In genomic region chr9:95483431-95483830, GRCh38 we compare ENCODE assay signal across 15 cellular contexts. TPM values are rescaled to one million over a fixed set of nuclear protein-coding genes. Genes with fewer than 3 reads are reported as not detected.
DNase-seq lines count a peak whose midpoint lies in the region; ATAC-seq, FAIRE-seq and TF ChIP-seq lines count a peak whose summit lies in the region.
"Had no signal": no experiment of that assay in that cellular context is flagged by ENCODE, and none has a peak within 500 bp of the region (broad histone marks: within the 10 kb centered on the region; RNA-seq: fewer than 3 reads in every experiment).

No MANE protein-coding gene starts in this region.

- H3K27me3 ChIP-seq in K562 (ENCODE audit: control insufficient read depth in 2 of 2, insufficient read depth in 2 of 2, low read length in 2 of 2) = no peaks in the 10 kb centered on the region
- H3K27me3 ChIP-seq: BLaER1 treated with 17β-estradiol and CSF1 and Interleukin-3, amounts not matched to agents 10 nM and 100 nM had no signal

- TF ChIP-seq CTCF in natural killer cell (IDR thresholded peaks at IDR 0.05) (no peak), K562 (IDR thresholded peaks at IDR 0.05 in 2 of 3, conservative IDR thresholded peaks at IDR 0.05 in 1 of 3; ENCODE audit: insufficient read depth in 2 of 3, low read depth in 1 of 3, low read length in 3 of 3) (no peak), progenitor cell of endocrine pancreas (IDR thresholded peaks at IDR 0.05; ENCODE audit: unreplicated experiment) (no peak)

- peaks cover 44 to 48% of the 10 kb centered on the region in 2 donors for H3K4me1 Mint-ChIP-seq in natural killer cell treated with Interleukin-12 subunit alpha and Interleukin-12 subunit beta and Interleukin-15 and Interleukin-18, amount 100 ng/mL, for 72 hours (ENCODE audit: low read depth in 2 of 2)
- H3K4me1 Mint-ChIP-seq in natural killer cell (peaks cover 57 to 63% of the 10 kb centered on the region in 2 donors), progenitor cell of endocrine pancreas (ENCODE audit: low read depth) (peaks cover 36% of the 10 kb centered on the region)
- H3K4me1 Mint-ChIP-seq: B cell had no signal

- POLR2A ChIA-PET in K562 (lab: Yijun Ruan, JAX) = no interaction called here

- no peaks in the 10 kb centered on the region for H3K4me1 ChIP-seq in K562 (replicated peaks in 1 of 2; ENCODE audit: control insufficient read depth in 2 of 2, insufficient read depth in 2 of 2, low read length in 2 of 2)

- no TSS peak for BruUV-seq in K562 (replicated peaks; lab: Mats Ljungman, UMichigan)

- peaks cover 10% of the 10 kb centered on the region for H3K36me3 Mint-ChIP-seq in natural killer cell treated with Interleukin-12 subunit alpha and Interleukin-12 subunit beta and Interleukin-15 and Interleukin-18, amount 100 ng/mL, for 72 hours
- H3K36me3 Mint-ChIP-seq in natural killer cell = peaks cover 25% of the 10 kb centered on the region
- H3K36me3 Mint-ChIP-seq in progenitor cell of endocrine pancreas (ENCODE audit: insufficient read depth) = peaks cover 26% of the 10 kb centered on the region

- no peak overlapping the region for H3K4me3 Mint-ChIP-seq in natural killer cell treated with Interleukin-12 subunit alpha and Interleukin-12 subunit beta and Interleukin-15 and Interleukin-18, amount 100 ng/mL, for 72 hours
- H3K4me3 Mint-ChIP-seq in natural killer cell (no peak overlapping the region), progenitor cell of endocrine pancreas (ENCODE audit: low read depth) (no peak overlapping the region)
- H3K4me3 Mint-ChIP-seq: B cell; CD8-positive, alpha-beta T cell had no signal

- H3K4me3 ChIP-seq in K562 = no peak overlapping the region
- H3K4me3 ChIP-seq: BLaER1 treated with 17β-estradiol and CSF1 and Interleukin-3, amounts not matched to agents 10 nM and 100 nM had no signal

- H3K9me3 ChIP-seq in K562 (replicated peaks; ENCODE audit: control insufficient read depth, insufficient read depth, low read depth, low read length) = no peaks in the 10 kb centered on the region
- H3K9me3 ChIP-seq: BLaER1 treated with 17β-estradiol and CSF1 and Interleukin-3, amounts not matched to agents 10 nM and 100 nM had no signal

- H3K9ac ChIP-seq in K562 (ENCODE audit: insufficient read depth in 1 of 2, low read depth in 2 of 2, low read length in 2 of 2) = no peak overlapping the region
- H3K9ac ChIP-seq: BLaER1 treated with 17β-estradiol and CSF1 and Interleukin-3, amounts not matched to agents 10 nM and 100 nM had no signal

- FAIRE-seq in K562 (lab: Jason Lieb, UNC) = no peak
- FAIRE-seq: HepG2 had no signal

- peak overlapping the region; percentile 7 to 64 for H3K27ac Mint-ChIP-seq in natural killer cell treated with Interleukin-12 subunit alpha and Interleukin-12 subunit beta and Interleukin-15 and Interleukin-18, amount 100 ng/mL, for 72 hours
- H3K27ac Mint-ChIP-seq in natural killer cell (peak overlapping the region in 1 of 2 donors; percentile 17), progenitor cell of endocrine pancreas (peak overlapping the region; percentile 46)
- H3K27ac Mint-ChIP-seq: B cell; CD8-positive, alpha-beta T cell had no signal

- H3K27ac ChIP-seq in K562 (ENCODE audit: extremely low read depth, low read depth, low read length) = no peak overlapping the region
- H3K27ac ChIP-seq: BLaER1 treated with 17β-estradiol and CSF1 and Interleukin-3, amounts not matched to agents 10 nM and 100 nM had no signal

- no peak for TF ChIP-seq RAD21 in K562 (CRISPR knock-in tag; conservative IDR thresholded peaks at IDR 0.05 in 1 of 2, IDR thresholded peaks at IDR 0.05 in 1 of 2)

- in situ Hi-C loops in K562 (cut with MboI) = no loop called here

- TF ChIP-seq POLR2A in K562 (conservative IDR thresholded peaks at IDR 0.05) = no peak

- H3K79me2 ChIP-seq in K562 (ENCODE audit: control insufficient read depth, insufficient read depth, low read length) = no peaks in the 10 kb centered on the region; the same call in 2 of the 3 replicates

- H3K9me1 ChIP-seq in K562 (ENCODE audit: control insufficient read depth, insufficient read depth, low read length) = no peaks in the 10 kb centered on the region

- 75% methylated on average over 6 of the region's 6 CpGs for WGBS in K562 (ENCODE audit: insufficient coverage, low coverage, missing lambda C conversion rate)

- TF ChIP-seq EP300 in K562 (IDR thresholded peaks at IDR 0.05; ENCODE audit: low read length) = no peak

- CTCF ChIA-PET in K562 (lab: Yijun Ruan, JAX; ENCODE audit: low intra/inter-chr PET ratio) = no interaction called here

- H3K36me3 ChIP-seq in K562 (ENCODE audit: control insufficient read depth, insufficient read depth, low read length) = peaks cover 20% of the 10 kb centered on the region; the same call in 2 of the 3 replicates

- no peaks in the 10 kb centered on the region for H3K9me3 Mint-ChIP-seq in natural killer cell treated with Interleukin-12 subunit alpha and Interleukin-12 subunit beta and Interleukin-15 and Interleukin-18, amount 100 ng/mL, for 72 hours
- H3K9me3 Mint-ChIP-seq in natural killer cell = no peaks in the 10 kb centered on the region
- no peaks in the 10 kb centered on the region for H3K9me3 Mint-ChIP-seq in progenitor cell of endocrine pancreas (ENCODE audit: low read depth)
- H3K9me3 Mint-ChIP-seq: CD8-positive, alpha-beta T cell had no signal

- no peak for DNase-seq in natural killer cell treated with Interleukin-12 subunit alpha and Interleukin-12 subunit beta and Interleukin-15 and Interleukin-18, amount 100 ng/mL, for 72 hours (ENCODE audit: low spot score)
- DNase-seq in natural killer cell (no peak), K562 (ENCODE audit: extremely low read depth in 1 of 4, low spot score in 3 of 4) (no peak), progenitor cell of endocrine pancreas (ENCODE audit: low spot score, unreplicated experiment) (no peak), NCI-H2227 (lab: John Stamatoyannopoulos, UW; ENCODE audit: unreplicated experiment) (no peak)
- DNase-seq in activated CD8-positive, alpha-beta memory T cell treated with anti-CD3 and anti-CD28 coated beads, Interleukin-2, amount 50 U/mL, for 48 hours = no peak
- DNase-seq: Calu3; CD8-positive, alpha-beta T cell; DMS79 treated with DMSO at 0.1 percent for 48 hours; GF-D8; GOT3; H7 had no signal

- intact Hi-C loops in natural killer cell (cut with micrococcal nuclease) (no loop called here), K562 (cut with micrococcal nuclease) (no loop called here)

- H3K27me3 Mint-ChIP-seq in natural killer cell treated with Interleukin-12 subunit alpha and Interleukin-12 subunit beta and Interleukin-15 and Interleukin-18, amount 100 ng/mL, for 72 hours = peaks cover 0 to 8% of the 10 kb centered on the region in 2 donors
- H3K27me3 Mint-ChIP-seq in natural killer cell (ENCODE audit: low read depth in 2 of 2) (peaks cover 13 to 14% of the 10 kb centered on the region in 2 donors), progenitor cell of endocrine pancreas (no peaks in the 10 kb centered on the region)

- H3K4me2 ChIP-seq in K562 (ENCODE audit: insufficient read depth, low read length) = no peak overlapping the region
- H3K4me2 ChIP-seq: BLaER1 treated with 17β-estradiol and CSF1 and Interleukin-3, amounts not matched to agents 10 nM and 100 nM had no signal

- no peak for ATAC-seq in natural killer cell treated with Interleukin-12 subunit alpha and Interleukin-12 subunit beta and Interleukin-15 and Interleukin-18, amount 100 ng/mL, for 72 hours
- ATAC-seq in natural killer cell (no peak), K562 (no peak)
- ATAC-seq: CD8-positive, alpha-beta T cell; HepG2 had no signal

- H2AFZ ChIP-seq in K562 (ENCODE audit: low read depth, low read length) = no peak overlapping the region

- H4K20me1 ChIP-seq in K562 (replicated peaks; ENCODE audit: control insufficient read depth, insufficient read depth, low read length) = no peaks in the 10 kb centered on the region; the same call in 1 of the 2 replicates

TF ChIP-seq in K562, 482 proteins besides CTCF, POLR2A, EP300 and RAD21:
- peak; percentile 36; the same call in 1 of the 2 replicates for TF ChIP-seq EGR1 (conservative IDR thresholded peaks at IDR 0.05)
- no peak for TF ChIP-seq GABPA (tag; conservative IDR thresholded peaks at IDR 0.05; ENCODE audit: low read depth)

RNA-seq across cellular contexts. Expression of gene PTCH1, which starts 33.3 kb away (rescaled TPM):
- total RNA-seq in natural killer cell treated with Interleukin-12 subunit alpha and Interleukin-12 subunit beta and Interleukin-15 and Interleukin-18, amount 100 ng/mL, for 72 hours = 10 to 100 TPM; 15.2 to 15.9 TPM
- total RNA-seq in natural killer cell = 100 to 1,000 TPM in 1 of 3 donors, 10 to 100 TPM in 2; 60.9 to 127 (median 82.1) TPM
- 48.5 and 59.3 TPM in 2 replicates for total RNA-seq in K562 (2011; cell fraction: chromatin; rRNA removed; ENCODE audit: low replicate concordance)
- 20.2 and 20.4 TPM in 2 replicates for total RNA-seq in K562 (2011; cell fraction: nucleolus; rRNA removed)
- total RNA-seq in K562 (2011; cell fraction: nucleoplasm; rRNA removed) = 28.4 and 48.7 TPM in 2 replicates
- 3.9 and 4.5 TPM in 2 replicates for total RNA-seq in K562 (2014; rRNA removed)
- total RNA-seq in K562 (2014; rRNA removed; fragmentation: Illumina TruSeq; extraction: Trizol) = 5.2 and 5.5 TPM in 2 replicates
- total RNA-seq in K562 (2015; rRNA removed; fragmentation: Illumina TruSeq; extraction: Trizol) = 3.4 and 3.6 TPM in 2 replicates
- total RNA-seq in K562 (2021) = 9.9 and 13.9 TPM in 2 replicates
- 2.3 and 4.2 TPM in 2 replicates for polyA plus RNA-seq in K562 (2011; rRNA removed)
- 2.4 and 3.4 TPM in 2 replicates for polyA plus RNA-seq in K562 (2011; cell fraction: cytosol; rRNA removed)
- polyA plus RNA-seq in K562 (2011; cell fraction: nucleus; rRNA removed) = 8.8 and 13.0 TPM in 2 replicates
- polyA plus RNA-seq in K562 (2012) = 3.5 and 6.1 TPM in 2 replicates
- 5.8 and 8.2 TPM in 2 replicates for polyA plus RNA-seq in K562 (2014; fragmentation: Illumina TruSeq; extraction: Trizol)
- under 1 TPM; 0.70 to 0.80 TPM for polyA plus RNA-seq in K562 (2014; fragmentation: Nextera tagmentation; extraction: Ambion mirVana)
- polyA plus RNA-seq in K562 (2014; rRNA removed) = 2.8 and 3.8 TPM in 2 replicates
- 11.2 and 11.8 TPM in 2 replicates for polyA minus RNA-seq in K562 (2011; rRNA and poly(A)+ RNA removed)
- 4.7 and 12.2 TPM in 2 replicates for polyA minus RNA-seq in K562 (2011; cell fraction: cytosol; rRNA and poly(A)+ RNA removed)
- 8.2 and 13.9 TPM in 2 replicates for polyA minus RNA-seq in K562 (2011; cell fraction: nucleus; rRNA and poly(A)+ RNA removed)
- 54.9 and 56.3 TPM in 2 replicates for total RNA-seq in progenitor cell of endocrine pancreas
